ENCODE assay signal across 20 cellular contexts in genomic region chr10:104090597-104090996, GRCh38. TPM values are rescaled to one million over a fixed set of nuclear protein-coding genes. Genes with fewer than 3 reads are reported as not detected.
DNase-seq lines count a peak whose midpoint lies in the region; ATAC-seq, FAIRE-seq and TF ChIP-seq lines count a peak whose summit lies in the region.
"Had no signal": no experiment of that assay in that cellular context is flagged by ENCODE, and none has a peak within 500 bp of the region (broad histone marks: within the 10 kb centered on the region; RNA-seq: fewer than 3 reads in every experiment).

No MANE protein-coding gene starts in this region.

- no peaks in the 10 kb centered on the region for H4K20me1 ChIP-seq in mammary epithelial cell (ENCODE audit: insufficient read depth, low read length)

- no peak for FAIRE-seq in GM12891 (lab: Jason Lieb, UNC)
- FAIRE-seq: GM18507 had no signal

- H3K79me2 ChIP-seq in mammary epithelial cell (ENCODE audit: insufficient read depth, low read length) = peaks cover under 1% of the 10 kb centered on the region

- CTCF ChIA-PET in mammary epithelial cell (lab: Charles Lee; ENCODE audit: low non-redundant PET) = no interaction called here

- H3K27me3 ChIP-seq in mammary epithelial cell (ENCODE audit: insufficient read depth, low read length) (no peaks in the 10 kb centered on the region), breast epithelium (no peaks in the 10 kb centered on the region), foreskin keratinocyte (no peaks in the 10 kb centered on the region)
- H3K27me3 ChIP-seq: Peyer's patch had no signal

- H3K4me1 ChIP-seq in mammary epithelial cell (ENCODE audit: insufficient read depth, low read length) (peaks cover 36% of the 10 kb centered on the region), breast epithelium (no peaks in the 10 kb centered on the region), foreskin keratinocyte (peaks cover 47% of the 10 kb centered on the region)
- H3K4me1 ChIP-seq: Peyer's patch had no signal

- ATAC-seq in foreskin keratinocyte (peak; percentile 61), GM21515 (IDR thresholded peaks at IDR 0.05; ENCODE audit: unreplicated experiment) (no peak)

- intact Hi-C loops in mammary epithelial cell (cut with micrococcal nuclease) (no loop called here), breast epithelium (cut with DNase I; ENCODE audit: low total_unique reads) (no loop called here)

- H3K36me3 ChIP-seq in mammary epithelial cell (ENCODE audit: insufficient read depth, low read length) = no peaks in the 10 kb centered on the region
- H3K36me3 ChIP-seq in breast epithelium = no peaks in the 10 kb centered on the region
- H3K36me3 ChIP-seq: Peyer's patch had no signal

- peak; percentile 46 for DNase-seq in mammary epithelial cell
- DNase-seq in breast epithelium (ENCODE audit: low spot score in 2 of 2) = no peak
- DNase-seq in astrocyte of the hippocampus (ENCODE audit: low read depth, low spot score) = peak; percentile 63
- peak; percentile 93 to 97 for DNase-seq in foreskin keratinocyte
- no peak for DNase-seq in GM12891 (ENCODE audit: insufficient read length, low spot score)
- no peak for DNase-seq in cerebellum (ENCODE audit: low spot score)
- no peak for DNase-seq in substantia nigra (lab: John Stamatoyannopoulos, UW)
- DNase-seq: COR-L47, DMS153, EL, KBM-7, NCI-H1092, NCI-H1694, NCI-H446, Peyer's patch, SHP77 treated with DMSO at 0.1 percent for 48 hours had no signal

- in situ Hi-C loops in mammary epithelial cell (cut with MboI; ENCODE audit: low sequenced_read_pairs in 2 of 2) = no loop called here

- H3K9me3 ChIP-seq in mammary epithelial cell (replicated peaks; ENCODE audit: insufficient read depth, low read length) = peaks cover 19% of the 10 kb centered on the region
- peaks cover 0 to 4% of the 10 kb centered on the region in 2 donors for H3K9me3 ChIP-seq in breast epithelium
- H3K9me3 ChIP-seq: Peyer's patch had no signal

- peak overlapping the region; percentile 52 for H3K27ac ChIP-seq in mammary epithelial cell (ENCODE audit: insufficient read depth, low read depth, low read length)
- H3K27ac ChIP-seq in breast epithelium = no peak overlapping the region
- H3K27ac ChIP-seq in foreskin keratinocyte = peak overlapping the region; percentile 81
- H3K27ac ChIP-seq in substantia nigra (ENCODE audit: low read depth, low read length, poor library complexity, severe bottlenecking) = no peak overlapping the region
- H3K27ac ChIP-seq: 22Rv1, C4-2B, Peyer's patch had no signal

- H3K4me3 ChIP-seq in mammary epithelial cell (replicated peaks in 1 of 3; ENCODE audit: insufficient read depth in 1 of 3, low read depth in 2 of 3, low read length in 3 of 3) (no peak overlapping the region), breast epithelium (no peak overlapping the region)
- H3K4me3 ChIP-seq: Peyer's patch had no signal

- peak overlapping the region; percentile 7 for H2AFZ ChIP-seq in mammary epithelial cell (ENCODE audit: low read depth, low read length)

- no peak overlapping the region for H3K4me2 ChIP-seq in mammary epithelial cell (ENCODE audit: insufficient read depth, low read depth, low read length)

- WGBS in mammary epithelial cell (ENCODE audit: low coverage, missing lambda C conversion rate) = 63% methylated on average over 2 of the region's 2 CpGs

- H3K9ac ChIP-seq in mammary epithelial cell (ENCODE audit: insufficient read depth, low read length) = no peak overlapping the region

- BruUV-seq in mammary epithelial cell (replicated peaks; lab: Mats Ljungman, UMichigan) = no TSS peak

- no peak for TF ChIP-seq POLR2A in breast epithelium (IDR thresholded peaks at IDR 0.05)
- no peak for TF ChIP-seq POLR2A in GM12891 (IDR thresholded peaks at IDR 0.05; ENCODE audit: low read depth, low read length)

- dilution Hi-C loops in mammary epithelial cell (cut with HindIII; ENCODE audit: low sequenced_read_pairs) = no loop called here

- TF ChIP-seq CTCF in mammary epithelial cell (conservative IDR thresholded peaks at IDR 0.05 in 1 of 2, IDR thresholded peaks at IDR 0.05 in 1 of 2; ENCODE audit: extremely low read depth in 1 of 2, insufficient read depth in 1 of 2, low read depth in 1 of 2, low read length in 2 of 2) (no peak), breast epithelium (IDR thresholded peaks at IDR 0.05) (no peak), foreskin keratinocyte (conservative IDR thresholded peaks at IDR 0.05) (no peak)

TF ChIP-seq in GM12891, 5 proteins besides CTCF, POLR2A, EP300 and RAD21:
- TF ChIP-seq TAF1 (IDR thresholded peaks at IDR 0.05; ENCODE audit: low read depth, low read length) = no peak
- no peak for TF ChIP-seq PAX5 (IDR thresholded peaks at IDR 0.05; ENCODE audit: insufficient read depth, low read length, severe bottlenecking)
- no peak for TF ChIP-seq POU2F2 (IDR thresholded peaks at IDR 0.05; ENCODE audit: low read depth, low read length)
- no peak for TF ChIP-seq POLR2AphosphoS5 (IDR thresholded peaks at IDR 0.05; ENCODE audit: low read depth, low read length)
- no peak for TF ChIP-seq SPI1 (IDR thresholded peaks at IDR 0.05; ENCODE audit: low read depth, low read length)

RNA-seq across cellular contexts. Expression of gene COL17A1, which starts 4.9 kb away (rescaled TPM):
- total RNA-seq in mammary epithelial cell (1,000 to 10,000 TPM; 1,287 to 2,380 TPM), breast epithelium (10 to 100 TPM in 2 of 3 donors, under 1 TPM in 1; 0.16 to 56.1 (median 34.1) TPM), foreskin keratinocyte (1,970 and 2,423 TPM in 2 replicates), cerebellum (0.09 TPM)
- polyA plus RNA-seq in mammary epithelial cell (2,244 TPM), foreskin keratinocyte (1,615 and 1,982 TPM in 2 replicates)
- 1,040 TPM for polyA minus RNA-seq in mammary epithelial cell
- polyA plus RNA-seq in GM12891 (2012; ENCODE audit: low read depth, missing spikeins) = not detected

RNA-seq across cellular contexts. Expression of gene SFR1, which starts 31.4 kb away (rescaled TPM):
- total RNA-seq in mammary epithelial cell (10 to 100 TPM in 1 of 2 donors, 1 to 10 TPM in 1; 5.8 to 16.4 TPM), breast epithelium (10 to 100 TPM in 1 of 3 donors, 1 to 10 TPM in 2; 6.3 to 11.4 (median 8.2) TPM), foreskin keratinocyte (16.4 and 16.5 TPM in 2 replicates), cerebellum (9.4 TPM)
- polyA plus RNA-seq in mammary epithelial cell (7.9 TPM), foreskin keratinocyte (12.0 and 13.3 TPM in 2 replicates)
- 7.0 TPM for polyA minus RNA-seq in mammary epithelial cell
- 8.3 TPM for polyA plus RNA-seq in GM12891 (2012; ENCODE audit: low read depth, missing spikeins)

Comparison
In these comparisons a context has a peak if more than half of its experiments do, and no peak if none do; other contexts are left out.
1. DNase-seq: peak in mammary epithelial cell (single experiment), astrocyte of the hippocampus (single experiment) and foreskin keratinocyte (2 of 2); none in breast epithelium (0 of 2), GM12891 (single experiment), cerebellum (single experiment) and substantia nigra (0 of 49).
2. H3K27ac ChIP-seq: peak in mammary epithelial cell (single experiment) and foreskin keratinocyte (single experiment); none in breast epithelium (0 of 2) and substantia nigra (single experiment).
3. RNA of gene COL17A1, which starts 4.9 kb away (total RNA-seq): 1,287 to 2,380 TPM in mammary epithelial cell and 1,970 to 2,423 TPM in foreskin keratinocyte; 0.16 to 56.1 TPM in breast epithelium and 0.09 TPM in cerebellum (single experiment); every median in the first group is over 10 times any median in the second.